11 cellular contexts compared by ENCODE assay signal in the genomic region with DNA sequence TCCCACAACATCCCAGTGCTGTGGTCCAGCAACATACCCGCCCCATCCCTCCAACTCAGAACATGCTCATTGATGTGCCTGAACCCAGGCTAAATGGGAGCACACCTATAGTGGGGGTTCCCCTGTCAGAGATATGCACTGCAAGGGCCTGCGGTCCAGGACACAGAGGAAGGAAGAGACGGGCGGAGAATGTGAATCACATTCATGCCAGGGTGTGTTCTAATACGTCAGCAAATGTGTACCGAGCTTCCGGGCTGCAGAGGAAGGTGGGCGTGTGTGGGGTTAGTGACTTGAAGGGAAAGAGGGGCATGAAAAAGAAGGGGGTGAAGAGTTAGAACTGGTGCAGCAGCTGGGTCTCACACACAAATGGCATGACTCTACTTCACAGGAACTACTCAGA.
DNase-seq lines count a peak whose midpoint lies in the region; FAIRE-seq and TF ChIP-seq lines count a peak whose summit lies in the region.
"Had no signal": no experiment of that assay in that cellular context is flagged by ENCODE, and none has a peak within 500 bp of the region (broad histone marks: within the 10 kb centered on the region; RNA-seq: fewer than 3 reads in every experiment).

No MANE protein-coding gene starts in this region.

- BruUV-seq in OCI-LY7 (replicated peaks; lab: Mats Ljungman, UMichigan): no TSS peak

- no peaks in the 10 kb centered on the region for H3K9me2 ChIP-seq in GM23248 (ENCODE audit: insufficient read depth)
- H3K9me2 ChIP-seq in OCI-LY7 (ENCODE audit: insufficient read depth, low read length): no peaks in the 10 kb centered on the region

- no peak overlapping the region for H3K4me3 ChIP-seq in GM23248
- no peak overlapping the region for H3K4me3 ChIP-seq in bronchial epithelial cell (ENCODE audit: low read depth, low read length)
- H3K4me3 ChIP-seq in OCI-LY7 (ENCODE audit: low read depth, low read length, poor library complexity, severe bottlenecking): no peak overlapping the region
- no peak overlapping the region for H3K4me3 ChIP-seq in suprapubic skin
- H3K4me3 ChIP-seq: transverse colon had no signal

- peak overlapping the region; percentile 91 for H3K27ac Mint-ChIP-seq in activated CD4-positive, alpha-beta memory T cell treated with anti-CD3 and anti-CD28 coated beads for 36 hours

- peaks cover 28% of the 10 kb centered on the region for H3K4me1 Mint-ChIP-seq in activated CD4-positive, alpha-beta memory T cell treated with anti-CD3 and anti-CD28 coated beads for 36 hours (ENCODE audit: low read depth)

- H3K4me3 Mint-ChIP-seq in activated CD4-positive, alpha-beta memory T cell treated with anti-CD3 and anti-CD28 coated beads for 36 hours: peak overlapping the region; percentile 25

- no peaks in the 10 kb centered on the region for H3K27me3 ChIP-seq in GM23248 (replicated peaks; ENCODE audit: insufficient read depth)
- H3K27me3 ChIP-seq in bronchial epithelial cell (ENCODE audit: control insufficient read depth, insufficient read depth, low read length): no peaks in the 10 kb centered on the region
- H3K27me3 ChIP-seq in suprapubic skin: no peaks in the 10 kb centered on the region
- H3K27me3 ChIP-seq: transverse colon had no signal

- no peak for FAIRE-seq in bronchial epithelial cell (lab: Jason Lieb, UNC)

- TF ChIP-seq EP300 in suprapubic skin (IDR thresholded peaks at IDR 0.05): no peak

- no peaks in the 10 kb centered on the region for H3K9me3 Mint-ChIP-seq in activated CD4-positive, alpha-beta memory T cell treated with anti-CD3 and anti-CD28 coated beads for 36 hours

- no peak overlapping the region for H3K9ac ChIP-seq in GM23248

- H3K4me1 ChIP-seq in GM23248 (ENCODE audit: insufficient read depth) (peaks cover 15% of the 10 kb centered on the region; the same call in 1 of the 2 replicates), OCI-LY7 (ENCODE audit: insufficient read depth, low read length, poor library complexity, severe bottlenecking) (no peaks in the 10 kb centered on the region), suprapubic skin (no peaks in the 10 kb centered on the region)
- H3K4me1 ChIP-seq: transverse colon had no signal

- H2AFZ ChIP-seq in GM23248: no peak overlapping the region
- H2AFZ ChIP-seq in OCI-LY7 (ENCODE audit: low read length): no peak overlapping the region

- DNase-seq in GM23248: peak; percentile 61
- DNase-seq in activated CD4-positive, alpha-beta memory T cell treated with anti-CD3 and anti-CD28 coated beads for 36 hours: peak; percentile 89
- peak; percentile 5 for DNase-seq in bronchial epithelial cell (ENCODE audit: low read depth)
- peak; percentile 30 to 72 for DNase-seq in stimulated activated CD4-positive, alpha-beta T cell treated with anti-CD3 and anti-CD28 coated beads, Interleukin-4, amount 100 ng/mL, for 4 hours
- no peak for DNase-seq in midbrain (lab: John Stamatoyannopoulos, UW)
- no peak for DNase-seq in OCI-LY7 (ENCODE audit: low spot score)
- no peak for DNase-seq in NCI-H2196 treated with DMSO at 0.1 percent for 48 hours (lab: John Stamatoyannopoulos, UW; ENCODE audit: unreplicated experiment)
- DNase-seq in suprapubic skin (ENCODE audit: low spot score in 2 of 2): no peak
- DNase-seq: C1 segment of cervical spinal cord, occipital lobe, transverse colon had no signal

- 0 out of 2 replicates have a peak, but pooled peaks cover 8% of the 10 kb centered on the region for H3F3A ChIP-seq in GM23248 (ENCODE audit: insufficient read depth)

- no peaks in the 10 kb centered on the region for H3K36me3 ChIP-seq in GM23248 (ENCODE audit: low read depth)
- H3K36me3 ChIP-seq in bronchial epithelial cell (ENCODE audit: control insufficient read depth, insufficient read depth, low read length): no peaks in the 10 kb centered on the region
- H3K36me3 ChIP-seq in OCI-LY7 (ENCODE audit: insufficient read depth, low read length): no peaks in the 10 kb centered on the region
- H3K36me3 ChIP-seq in suprapubic skin: no peaks in the 10 kb centered on the region
- H3K36me3 ChIP-seq: transverse colon had no signal

- H3K9me3 ChIP-seq in GM23248 (ENCODE audit: low read depth): no peaks in the 10 kb centered on the region
- no peaks in the 10 kb centered on the region for H3K9me3 ChIP-seq in OCI-LY7 (ENCODE audit: low read length)
- no peaks in the 10 kb centered on the region for H3K9me3 ChIP-seq in suprapubic skin
- H3K9me3 ChIP-seq: transverse colon had no signal

- in situ Hi-C loops in GM23248 (cut with MboI): no loop called here

- WGBS in GM23248 (ENCODE audit: low coverage in 1 of 2, low lambda C conversion rate in 2 of 2, missing lambda C conversion rate in 2 of 2), 2 experiments: 41 to 47% methylated on average over 8 of the region's 8 CpGs
- WGBS in suprapubic skin: 79% methylated on average over 8 of the region's 8 CpGs

- H3K27me3 Mint-ChIP-seq in activated CD4-positive, alpha-beta memory T cell treated with anti-CD3 and anti-CD28 coated beads for 36 hours: no peaks in the 10 kb centered on the region

- H3K79me2 ChIP-seq in GM23248 (ENCODE audit: insufficient read depth) (peaks cover 96% of the 10 kb centered on the region), OCI-LY7 (ENCODE audit: insufficient read depth, low read depth, low read length) (no peaks in the 10 kb centered on the region)

- POLR2A ChIA-PET in activated CD4-positive, alpha-beta memory T cell treated with anti-CD3 and anti-CD28 coated beads for 36 hours (lab: Charles Lee): interaction anchor here (1.5 kb wide), 1 partner anchor 84 kb away, joined by 4 read pairs; a partner anchor contains a TSS
- POLR2A ChIA-PET in OCI-LY7 (lab: Charles Lee): no interaction called here

- no peak for TF ChIP-seq POLR2A in suprapubic skin (IDR thresholded peaks at IDR 0.05)

- H4K20me1 ChIP-seq in GM23248 (ENCODE audit: insufficient read depth) (no peaks in the 10 kb centered on the region), OCI-LY7 (ENCODE audit: insufficient read depth, low read length) (no peaks in the 10 kb centered on the region)

- no peak overlapping the region for H3K4me2 ChIP-seq in GM23248 (ENCODE audit: unreplicated experiment)
- no peak overlapping the region for H3K4me2 ChIP-seq in OCI-LY7 (ENCODE audit: low read length)

- TF ChIP-seq CTCF in bronchial epithelial cell (IDR thresholded peaks at IDR 0.05; ENCODE audit: insufficient read depth, low read length, severe bottlenecking) (no peak), OCI-LY7 (conservative IDR thresholded peaks at IDR 0.05; ENCODE audit: low read length) (no peak), suprapubic skin (IDR thresholded peaks at IDR 0.05) (no peak)

- no peak overlapping the region for H3K27ac ChIP-seq in GM23248
- H3K27ac ChIP-seq in OCI-LY7 (ENCODE audit: low read depth, low read length, poor library complexity, severe bottlenecking): no peak overlapping the region
- no peak overlapping the region for H3K27ac ChIP-seq in suprapubic skin
- H3K27ac ChIP-seq: transverse colon had no signal

- intact Hi-C loops in activated CD4-positive, alpha-beta memory T cell treated with anti-CD3 and anti-CD28 coated beads for 36 hours (cut with micrococcal nuclease): loop anchor here (2.0 to 5.0 kb wide), 3 partner anchors 82 to 333 kb away; a partner anchor contains a TSS
- intact Hi-C loops in OCI-LY7 (cut with micrococcal nuclease; ENCODE audit: unreplicated experiment): no loop called here

- CTCF ChIA-PET in activated CD4-positive, alpha-beta memory T cell treated with anti-CD3 and anti-CD28 coated beads for 36 hours (lab: Charles Lee): interaction anchor here (0.6 kb wide), 1 partner anchor 217 kb away, joined by 3 read pairs; no protein-coding TSS in a partner anchor
- CTCF ChIA-PET in OCI-LY7 (lab: Charles Lee; ENCODE audit: unreplicated experiment): no interaction called here

- no peaks in the 10 kb centered on the region for H3K36me3 Mint-ChIP-seq in activated CD4-positive, alpha-beta memory T cell treated with anti-CD3 and anti-CD28 coated beads for 36 hours

Comparison
In these comparisons a context has a peak if more than half of its experiments do, and no peak if none do; other contexts are left out.
1. DNase-seq: peak in GM23248 (single experiment), activated CD4-positive, alpha-beta memory T cell treated with anti-CD3 and anti-CD28 coated beads for 36 hours (single experiment), bronchial epithelial cell (single experiment) and stimulated activated CD4-positive, alpha-beta T cell treated with anti-CD3 and anti-CD28 coated beads, Interleukin-4, amount 100 ng/mL, for 4 hours (2 of 2); none in midbrain (single experiment), OCI-LY7 (single experiment), NCI-H2196 treated with DMSO at 0.1 percent for 48 hours (single experiment) and suprapubic skin (0 of 2).